ENCODE assay signal across 11 cellular contexts in the genomic region with DNA sequence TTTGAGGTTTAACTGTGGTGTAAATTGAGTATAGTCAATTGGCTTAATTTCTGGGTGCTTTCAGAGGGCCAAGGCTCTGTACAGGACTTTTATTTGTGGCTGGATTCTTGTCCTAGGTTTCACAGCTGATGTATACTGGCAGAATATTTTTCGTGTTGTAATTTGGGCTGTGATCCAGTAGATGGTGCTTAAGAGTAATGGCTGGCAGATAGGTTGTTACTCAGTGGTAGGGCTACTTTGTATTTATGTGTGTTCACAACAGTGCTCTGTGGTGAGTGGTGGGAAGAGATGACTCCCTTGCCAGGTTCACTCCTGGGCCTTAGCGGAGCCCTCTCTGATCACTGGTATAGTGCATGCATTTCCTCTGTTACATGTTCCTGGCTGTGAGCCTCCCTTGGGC. TPM values are rescaled to one million over a fixed set of nuclear protein-coding genes. Genes with fewer than 3 reads are reported as not detected.
DNase-seq lines count a peak whose midpoint lies in the region; ATAC-seq and TF ChIP-seq lines count a peak whose summit lies in the region.
"Had no signal": no experiment of that assay in that cellular context is flagged by ENCODE, and none has a peak within 500 bp of the region (broad histone marks: within the 10 kb centered on the region; RNA-seq: fewer than 3 reads in every experiment).

No MANE protein-coding gene starts in this region.

- no peak overlapping the region for H3K18ac ChIP-seq in IMR-90 (ENCODE audit: low read depth, low read length)

- H3K79me1 ChIP-seq in IMR-90 (ENCODE audit: low read depth in 1 of 2, low read length in 2 of 2), result no peaks in the 10 kb centered on the region

- H3K27me3 ChIP-seq in IMR-90 (ENCODE audit: control insufficient read depth, insufficient read depth, low read length), result no peaks in the 10 kb centered on the region
- no peaks in the 10 kb centered on the region for H3K27me3 ChIP-seq in kidney epithelial cell (ENCODE audit: control insufficient read depth, insufficient read depth, low read length)
- H3K27me3 ChIP-seq in thyroid gland, result no peaks in the 10 kb centered on the region
- no peaks in the 10 kb centered on the region for H3K27me3 ChIP-seq in prostate gland (replicated peaks; ENCODE audit: insufficient read depth)
- H3K27me3 ChIP-seq: colonic mucosa had no signal

- H3K4me3 ChIP-seq in IMR-90 (ENCODE audit: insufficient read depth, low read depth, low read length) (no peak overlapping the region), kidney epithelial cell (ENCODE audit: low read depth, low read length) (no peak overlapping the region), thyroid gland (replicated peaks in 1 of 3) (no peak overlapping the region), prostate gland (no peak overlapping the region)
- H3K4me3 ChIP-seq: colonic mucosa had no signal

- TF ChIP-seq RAD21 in IMR-90 (IDR thresholded peaks at IDR 0.05; ENCODE audit: low read length), result no peak

- no peak overlapping the region for H3K4ac ChIP-seq in IMR-90 (ENCODE audit: low read depth, low read length)

- no peak overlapping the region for H2BK20ac ChIP-seq in IMR-90 (ENCODE audit: low read depth, low read length)

- WGBS in IMR-90 (ENCODE audit: extremely low coverage in 2 of 2, insufficient read length in 1 of 2), 2 experiments, result 40% methylated on average over 1 of the region's 2 CpGs; no CpG with 5 or more reads in 1 of the 2 experiments
- WGBS in thyroid gland, 2 donors, result 94% methylated on average over 2 of the region's 2 CpGs
- WGBS in prostate gland, result 87% methylated on average over 2 of the region's 2 CpGs

- H4K20me1 ChIP-seq in IMR-90 (ENCODE audit: insufficient read depth, low read length), result no peaks in the 10 kb centered on the region

- no peak overlapping the region for H3K23ac ChIP-seq in IMR-90 (ENCODE audit: low read depth, low read length)

- H3K9ac ChIP-seq in IMR-90 (ENCODE audit: low read depth, low read length), result no peak overlapping the region

- TF ChIP-seq CTCF in GM12873 (IDR thresholded peaks at IDR 0.05; ENCODE audit: insufficient read depth, low read depth, low read length, missing control alignments) (peak; percentile 55), IMR-90 (conservative IDR thresholded peaks at IDR 0.05; ENCODE audit: low read depth, low read length) (0 out of 2 replicates have a peak, but pooled peaks have one; percentile 11), kidney epithelial cell (IDR thresholded peaks at IDR 0.05; ENCODE audit: insufficient read depth, low read length, poor library complexity, severe bottlenecking) (peak; percentile 24), thyroid gland (IDR thresholded peaks at IDR 0.05) (no peak), prostate gland (IDR thresholded peaks at IDR 0.05) (no peak)

- H2AFZ ChIP-seq in IMR-90 (replicated peaks; ENCODE audit: low read length, poor library complexity), result no peak overlapping the region

- H2AK5ac ChIP-seq in IMR-90 (ENCODE audit: low read depth, low read length), result no peak overlapping the region

- H3K36me3 ChIP-seq in IMR-90 (ENCODE audit: control insufficient read depth, insufficient read depth, low read length) (no peaks in the 10 kb centered on the region), kidney epithelial cell (ENCODE audit: control insufficient read depth, insufficient read depth, low read length) (no peaks in the 10 kb centered on the region), thyroid gland (no peaks in the 10 kb centered on the region), prostate gland (no peaks in the 10 kb centered on the region)
- H3K36me3 ChIP-seq: colonic mucosa had no signal

- DNase-seq in IMR-90 (peak; percentile 3), SK-MEL-5 (ENCODE audit: low read depth, low spot score) (peak; percentile 33), kidney epithelial cell (ENCODE audit: low read depth) (no peak), thyroid gland (no peak), nucleus accumbens (lab: John Stamatoyannopoulos, UW) (no peak), prostate gland (ENCODE audit: low spot score) (no peak)
- DNase-seq: colonic mucosa; naive thymus-derived CD4-positive, alpha-beta T cell; NCI-H187; T-helper 9 cell had no signal

- no peaks in the 10 kb centered on the region for H3K9me1 ChIP-seq in IMR-90 (ENCODE audit: insufficient read depth, low read length)

- no peak overlapping the region for H3K4me2 ChIP-seq in IMR-90 (ENCODE audit: low read depth, low read length)

- H2BK120ac ChIP-seq in IMR-90 (ENCODE audit: low read depth, low read length), result no peak overlapping the region

- dilution Hi-C loops in IMR-90 (cut with HindIII; ENCODE audit: low sequenced_read_pairs, unreplicated experiment), result no loop called here

- no peaks in the 10 kb centered on the region for H3K9me3 ChIP-seq in IMR-90 (ENCODE audit: control insufficient read depth, insufficient read depth, low read length)
- no peaks in the 10 kb centered on the region for H3K9me3 ChIP-seq in thyroid gland
- no peaks in the 10 kb centered on the region for H3K9me3 ChIP-seq in prostate gland
- H3K9me3 ChIP-seq: colonic mucosa had no signal

- H2BK5ac ChIP-seq in IMR-90 (ENCODE audit: low read depth, low read length, poor library complexity, severe bottlenecking), result no peak overlapping the region

- POLR2A ChIA-PET in IMR-90 (lab: Charles Lee; ENCODE audit: unreplicated experiment), result no interaction called here

- CTCF ChIA-PET in IMR-90 (lab: Yijun Ruan, JAX), result no interaction called here

- in situ Hi-C loops in IMR-90 (cut with MboI; ENCODE audit: low sequenced_read_pairs) (no loop called here), SK-MEL-5 (cut with HindIII; ENCODE audit: low pct_unique_long_range_greater_than_20kb, low sequenced_read_pairs) (no loop called here)

- H2BK15ac ChIP-seq in IMR-90 (ENCODE audit: low read depth, low read length), result no peak overlapping the region

- H4K91ac ChIP-seq in IMR-90 (ENCODE audit: insufficient read depth, low read depth, low read length), result no peak overlapping the region

- no peak overlapping the region for H3K14ac ChIP-seq in IMR-90 (replicated peaks; ENCODE audit: low read depth, low read length)

- H4K8ac ChIP-seq in IMR-90 (ENCODE audit: low read depth in 2 of 2, low read length in 2 of 2), result no peak overlapping the region

- H3K4me1 ChIP-seq in IMR-90 (ENCODE audit: control insufficient read depth, insufficient read depth, low read length) (no peaks in the 10 kb centered on the region), thyroid gland (peaks cover 11 to 16% of the 10 kb centered on the region in 2 donors), prostate gland (replicated peaks) (no peaks in the 10 kb centered on the region)
- H3K4me1 ChIP-seq: colonic mucosa had no signal

- no TSS peak for BruUV-seq in IMR-90 (replicated peaks; lab: Mats Ljungman, UMichigan)

- no peak for ATAC-seq in IMR-90 (ENCODE audit: low read depth)
- ATAC-seq: naive thymus-derived CD4-positive, alpha-beta T cell had no signal

- intact Hi-C loops in IMR-90 (cut with micrococcal nuclease), result no loop called here
- intact Hi-C loops in thyroid gland (cut with DNase I), result no loop called here
- intact Hi-C loops in prostate gland (cut with DNase I), result no loop called here

- no peak overlapping the region for H3K56ac ChIP-seq in IMR-90 (ENCODE audit: extremely low read depth, insufficient read depth, low read length)

- H3K27ac ChIP-seq in IMR-90 (ENCODE audit: insufficient read depth, low read length), result no peak overlapping the region
- no peak overlapping the region for H3K27ac ChIP-seq in thyroid gland
- H3K27ac ChIP-seq in prostate gland, result no peak overlapping the region
- H3K27ac ChIP-seq: colonic mucosa had no signal

- H4K5ac ChIP-seq in IMR-90 (ENCODE audit: low read depth, low read length), result no peak overlapping the region

- no peak for TF ChIP-seq POLR2A in IMR-90 (IDR thresholded peaks at IDR 0.05; ENCODE audit: low read depth, low read length)
- TF ChIP-seq POLR2A in thyroid gland (IDR thresholded peaks at IDR 0.05), result no peak
- no peak for TF ChIP-seq POLR2A in prostate gland (IDR thresholded peaks at IDR 0.05)

- H2AK9ac ChIP-seq in IMR-90 (replicated peaks; ENCODE audit: low read depth, low read length, poor library complexity), result no peak overlapping the region

TF ChIP-seq in IMR-90, 13 proteins besides CTCF, POLR2A, EP300 and RAD21:
- no peak for TF ChIP-seq FOS (IDR thresholded peaks at IDR 0.05; ENCODE audit: low read depth, low read length)
- no peak for TF ChIP-seq CEBPB (IDR thresholded peaks at IDR 0.05; ENCODE audit: low read depth, low read length)
- TF ChIP-seq RCOR1 (IDR thresholded peaks at IDR 0.05; ENCODE audit: insufficient replicate concordance, low read length), result no peak
- TF ChIP-seq MAFK (IDR thresholded peaks at IDR 0.05; ENCODE audit: low read depth, low read length), result no peak
- no peak for TF ChIP-seq RFX5 (IDR thresholded peaks at IDR 0.05; ENCODE audit: low read depth, low read length)
- TF ChIP-seq ELK1 (IDR thresholded peaks at IDR 0.05; ENCODE audit: borderline replicate concordance, low read depth, low read length), result no peak
- no peak for TF ChIP-seq MAZ (IDR thresholded peaks at IDR 0.05; ENCODE audit: borderline replicate concordance, low read depth, low read length)
- no peak for TF ChIP-seq BHLHE40 (IDR thresholded peaks at IDR 0.05; ENCODE audit: low read depth, low read length)

RNA-seq across cellular contexts. Expression of gene FERMT1, which starts 34.5 kb away (rescaled TPM):
- total RNA-seq in IMR-90 (2012; rRNA removed) (1.7 and 2.3 TPM in 2 replicates), kidney epithelial cell (21.9 and 22.1 TPM in 2 replicates), thyroid gland (10 to 100 TPM in 1 of 4 donors, 1 to 10 TPM in 3; 6.6 to 11.6 (median 7.5) TPM), prostate gland (10 to 100 TPM in 1 of 2 donors, 1 to 10 TPM in 1; 9.0 to 14.0 TPM)
- polyA plus RNA-seq in IMR-90 (2012; rRNA removed), result 1.8 and 2.4 TPM in 2 replicates
- 0.69 and 0.79 TPM in 2 replicates for polyA plus RNA-seq in IMR-90 (2012; cell fraction: cytosol; rRNA removed)
- 0.53 and 1.1 TPM in 2 replicates for polyA plus RNA-seq in IMR-90 (2012; cell fraction: nucleus; rRNA removed; ENCODE audit: low replicate concordance)
- 6.6 and 6.7 TPM in 2 replicates for total RNA-seq in SK-MEL-5 (2014; rRNA removed; shearing (Covaris generic))
- polyA plus RNA-seq in SK-MEL-5 (2015; cell fraction: cytosol; rRNA removed), result 6.0 and 10.2 TPM in 2 replicates
- polyA plus RNA-seq in SK-MEL-5 (2015; cell fraction: nucleus; rRNA removed), result 6.0 and 7.3 TPM in 2 replicates
- polyA plus RNA-seq: naive thymus-derived CD4-positive, alpha-beta T cell had no signal

Comparison
In these comparisons a context has a peak if more than half of its experiments do, and no peak if none do; other contexts are left out.
1. CTCF ChIP-seq: peak in GM12873 (single experiment), IMR-90 (single experiment) and kidney epithelial cell (single experiment); none in thyroid gland (0 of 6) and prostate gland (0 of 4).
2. DNase-seq: peak in IMR-90 (single experiment) and SK-MEL-5 (single experiment); none in kidney epithelial cell (single experiment), thyroid gland (0 of 2), nucleus accumbens (0 of 56) and prostate gland (single experiment).